Comparison of ENCODE assay signal across 1 cellular context in the genomic region with DNA sequence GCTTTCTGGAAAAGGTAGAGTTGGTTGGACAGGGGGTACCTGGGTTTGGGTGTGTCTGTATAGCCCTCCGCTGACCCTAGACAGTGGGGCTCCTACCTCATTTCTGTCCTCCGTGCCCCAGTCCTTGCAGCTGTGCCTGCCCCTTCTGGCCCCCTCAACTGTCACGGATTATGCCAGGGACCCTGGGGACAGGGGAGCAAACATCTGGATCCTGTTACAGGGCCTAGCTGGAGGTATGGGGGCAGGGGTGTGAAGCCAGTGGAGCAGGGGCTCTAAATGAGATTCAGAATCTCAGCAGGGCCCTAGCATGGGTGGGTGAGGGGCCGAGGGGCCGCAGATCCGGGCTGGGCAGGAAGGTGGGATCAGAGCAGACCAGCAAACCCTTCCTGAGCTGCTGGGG.
TF ChIP-seq lines count a peak whose summit lies in the region.

No MANE protein-coding gene starts in this region.

TF ChIP-seq in SK-N-SH, 30 proteins besides CTCF, POLR2A, EP300 and RAD21 (continued from another document):
- TF ChIP-seq, protein P1, sequence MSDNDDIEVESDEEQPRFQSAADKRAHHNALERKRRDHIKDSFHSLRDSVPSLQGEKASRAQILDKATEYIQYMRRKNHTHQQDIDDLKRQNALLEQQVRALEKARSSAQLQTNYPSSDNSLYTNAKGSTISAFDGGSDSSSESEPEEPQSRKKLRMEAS (IDR thresholded peaks at IDR 0.05; ENCODE audit: low read depth), result no peak
- TF ChIP-seq MXI1 (IDR thresholded peaks at IDR 0.05; ENCODE audit: low read depth, low read length) (no peak), NRF1 (IDR thresholded peaks at IDR 0.05; ENCODE audit: low read depth, low read length) (no peak), FOSL2 (IDR thresholded peaks at IDR 0.05; ENCODE audit: borderline replicate concordance, low read depth) (no peak), RXRA (IDR thresholded peaks at IDR 0.05; ENCODE audit: borderline replicate concordance, low read depth) (no peak), RFX5 (IDR thresholded peaks at IDR 0.05; ENCODE audit: low read length) (no peak), JUND (IDR thresholded peaks at IDR 0.05) (no peak), GABPA (IDR thresholded peaks at IDR 0.05; ENCODE audit: low read depth) (no peak), NFIC (IDR thresholded peaks at IDR 0.05; ENCODE audit: borderline replicate concordance) (no peak), MEF2A (IDR thresholded peaks at IDR 0.05; ENCODE audit: borderline replicate concordance, low read depth) (no peak), SMC3 (IDR thresholded peaks at IDR 0.05; ENCODE audit: low read depth, low read length) (no peak), FOXM1 (IDR thresholded peaks at IDR 0.05; ENCODE audit: low read depth) (no peak), TCF12 (IDR thresholded peaks at IDR 0.05) (no peak), EZH2phosphoT487 (IDR thresholded peaks at IDR 0.05; ENCODE audit: borderline replicate concordance, low read depth) (no peak), RCOR1 (IDR thresholded peaks at IDR 0.05; ENCODE audit: low read length) (no peak), ELF1 (IDR thresholded peaks at IDR 0.05) (no peak)
- TF ChIP-seq, protein P2, sequence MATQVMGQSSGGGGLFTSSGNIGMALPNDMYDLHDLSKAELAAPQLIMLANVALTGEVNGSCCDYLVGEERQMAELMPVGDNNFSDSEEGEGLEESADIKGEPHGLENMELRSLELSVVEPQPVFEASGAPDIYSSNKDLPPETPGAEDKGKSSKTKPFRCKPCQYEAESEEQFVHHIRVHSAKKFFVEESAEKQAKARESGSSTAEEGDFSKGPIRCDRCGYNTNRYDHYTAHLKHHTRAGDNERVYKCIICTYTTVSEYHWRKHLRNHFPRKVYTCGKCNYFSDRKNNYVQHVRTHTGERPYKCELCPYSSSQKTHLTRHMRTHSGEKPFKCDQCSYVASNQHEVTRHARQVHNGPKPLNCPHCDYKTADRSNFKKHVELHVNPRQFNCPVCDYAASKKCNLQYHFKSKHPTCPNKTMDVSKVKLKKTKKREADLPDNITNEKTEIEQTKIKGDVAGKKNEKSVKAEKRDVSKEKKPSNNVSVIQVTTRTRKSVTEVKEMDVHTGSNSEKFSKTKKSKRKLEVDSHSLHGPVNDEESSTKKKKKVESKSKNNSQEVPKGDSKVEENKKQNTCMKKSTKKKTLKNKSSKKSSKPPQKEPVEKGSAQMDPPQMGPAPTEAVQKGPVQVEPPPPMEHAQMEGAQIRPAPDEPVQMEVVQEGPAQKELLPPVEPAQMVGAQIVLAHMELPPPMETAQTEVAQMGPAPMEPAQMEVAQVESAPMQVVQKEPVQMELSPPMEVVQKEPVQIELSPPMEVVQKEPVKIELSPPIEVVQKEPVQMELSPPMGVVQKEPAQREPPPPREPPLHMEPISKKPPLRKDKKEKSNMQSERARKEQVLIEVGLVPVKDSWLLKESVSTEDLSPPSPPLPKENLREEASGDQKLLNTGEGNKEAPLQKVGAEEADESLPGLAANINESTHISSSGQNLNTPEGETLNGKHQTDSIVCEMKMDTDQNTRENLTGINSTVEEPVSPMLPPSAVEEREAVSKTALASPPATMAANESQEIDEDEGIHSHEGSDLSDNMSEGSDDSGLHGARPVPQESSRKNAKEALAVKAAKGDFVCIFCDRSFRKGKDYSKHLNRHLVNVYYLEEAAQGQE (IDR thresholded peaks at IDR 0.05; ENCODE audit: low read depth, low read length), result no peak
